Comparison of ENCODE assay signal across 9 cellular contexts in the genomic region with DNA sequence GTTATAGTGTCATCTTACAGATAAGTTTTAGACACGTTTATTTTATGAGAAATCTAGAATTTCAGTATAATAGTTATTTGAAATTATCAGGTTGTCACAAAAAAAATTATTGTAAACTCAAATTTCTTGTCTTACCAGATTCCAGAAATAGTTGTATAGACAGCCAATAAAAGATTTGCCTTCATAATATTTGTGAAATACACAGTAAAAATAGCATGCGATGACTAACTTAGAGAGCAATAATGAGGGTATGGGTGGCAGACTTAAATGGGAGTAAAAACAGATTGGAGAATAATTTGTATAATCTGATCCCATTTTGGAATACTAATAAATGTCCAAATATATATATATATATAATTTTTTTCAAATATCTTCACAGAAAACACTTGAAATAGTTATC.
"Had no signal": no experiment of that assay in that cellular context is flagged by ENCODE, and none has a peak within 500 bp of the region (broad histone marks: within the 10 kb centered on the region; RNA-seq: fewer than 3 reads in every experiment).

No MANE protein-coding gene starts in this region.

- H3K27ac ChIP-seq: GM23248 had no signal

- H3K9ac ChIP-seq: GM23248 had no signal

- H3K9me3 ChIP-seq: HAP-1 had no signal

- ATAC-seq: GM23338, HCT116 had no signal

- H3K36me3 ChIP-seq: HAP-1 had no signal

- DNase-seq: GM23248, GOT3, H7, H9, HCEC 1CT, HFFc6 had no signal

- H2AFZ ChIP-seq: GM23248, GM23338 had no signal

- H3K4me3 ChIP-seq: GM23248, GM23338, HAP-1 had no signal

- H3K4me2 ChIP-seq: GM23338 had no signal
